ENCODE assay signal across 13 cellular contexts in genomic region chr15:40281057-40281850, GRCh38. TPM values are rescaled to one million over a fixed set of nuclear protein-coding genes. Genes with fewer than 3 reads are reported as not detected.
DNase-seq lines count a peak whose midpoint lies in the region; ATAC-seq and TF ChIP-seq lines count a peak whose summit lies in the region.
"Had no signal": no experiment of that assay in that cellular context is flagged by ENCODE, and none has a peak within 500 bp of the region (broad histone marks: within the 10 kb centered on the region; RNA-seq: fewer than 3 reads in every experiment).

No MANE protein-coding gene starts in this region.

- no peaks in the 10 kb centered on the region for H3K9me3 ChIP-seq in tibial artery
- H3K9me3 ChIP-seq: SJCRH30, uterus had no signal

- DNase-seq in activated naive CD4-positive, alpha-beta T cell treated with anti-CD3 and anti-CD28 coated beads, Interleukin-2, amount 50 U/mL, for 16 hours, result no peak
- DNase-seq in memory B cell (ENCODE audit: low spot score in 2 of 2) (no peak), tibial artery (no peak), SIG-M5 (lab: John Stamatoyannopoulos, UW) (no peak), DMS114 treated with DMSO at 0.1 percent for 48 hours (lab: John Stamatoyannopoulos, UW; ENCODE audit: unreplicated experiment) (no peak)
- DNase-seq: KBM-7, NCI-H2227 treated with DMSO at 0.1 percent for 48 hours, SJCRH30, uterus had no signal

- H3K27ac ChIP-seq in tibial artery, result no peak overlapping the region
- H3K27ac ChIP-seq: SJCRH30, uterus had no signal

- peaks cover 14% of the 10 kb centered on the region for H3K27me3 Mint-ChIP-seq in activated naive CD4-positive, alpha-beta T cell treated with anti-CD3 and anti-CD28 coated beads, Interleukin-2, amount 50 U/mL, for 24 hours
- peaks cover 13% of the 10 kb centered on the region for H3K27me3 Mint-ChIP-seq in activated T-helper 17 cell treated with anti-CD3 and anti-CD28 coated beads, Interleukin-2, amount 50 U/mL, for 72 hours
- peaks cover 14% of the 10 kb centered on the region for H3K27me3 Mint-ChIP-seq in memory B cell

- peaks cover 0 to 36% (median 28%) of the 10 kb centered on the region in 4 donors for H3K4me1 ChIP-seq in tibial artery

- H3K4me1 Mint-ChIP-seq in activated naive CD4-positive, alpha-beta T cell treated with anti-CD3 and anti-CD28 coated beads, Interleukin-2, amount 50 U/mL, for 24 hours, result no peaks in the 10 kb centered on the region
- H3K4me1 Mint-ChIP-seq in activated T-helper 17 cell treated with anti-CD3 and anti-CD28 coated beads, Interleukin-2, amount 50 U/mL, for 72 hours, result no peaks in the 10 kb centered on the region
- peaks cover 13% of the 10 kb centered on the region for H3K4me1 Mint-ChIP-seq in memory B cell

- ATAC-seq in activated T-helper 17 cell treated with anti-CD3 and anti-CD28 coated beads, Interleukin-2, amount 50 U/mL, for 72 hours (replicated peaks), result no peak
- ATAC-seq in memory B cell (ENCODE audit: low read depth) (no peak), HG03469 (IDR thresholded peaks at IDR 0.05; ENCODE audit: unreplicated experiment) (no peak)

- TF ChIP-seq CTCF in tibial artery (IDR thresholded peaks at IDR 0.05), result no peak

- intact Hi-C loops in tibial artery (cut with DNase I; ENCODE audit: low total_unique reads), result loop anchor here (10.0 kb wide), 1 partner anchor 84 kb away; no protein-coding TSS in a partner anchor

- H3K4me3 ChIP-seq in tibial artery, result peak overlapping the region; percentile 38 to 50

- peak overlapping the region; percentile 76 for H3K4me3 Mint-ChIP-seq in activated naive CD4-positive, alpha-beta T cell treated with anti-CD3 and anti-CD28 coated beads, Interleukin-2, amount 50 U/mL, for 24 hours
- peak overlapping the region; percentile 33 for H3K4me3 Mint-ChIP-seq in activated T-helper 17 cell treated with anti-CD3 and anti-CD28 coated beads, Interleukin-2, amount 50 U/mL, for 72 hours
- H3K4me3 Mint-ChIP-seq in memory B cell, result peak overlapping the region; percentile 75

- no peaks in the 10 kb centered on the region for H3K36me3 ChIP-seq in tibial artery
- H3K36me3 ChIP-seq: SJCRH30, uterus had no signal

- H3K36me3 Mint-ChIP-seq in activated naive CD4-positive, alpha-beta T cell treated with anti-CD3 and anti-CD28 coated beads, Interleukin-2, amount 50 U/mL, for 24 hours, result no peaks in the 10 kb centered on the region
- no peaks in the 10 kb centered on the region for H3K36me3 Mint-ChIP-seq in activated T-helper 17 cell treated with anti-CD3 and anti-CD28 coated beads, Interleukin-2, amount 50 U/mL, for 72 hours (ENCODE audit: low read depth)
- H3K36me3 Mint-ChIP-seq in memory B cell, result no peaks in the 10 kb centered on the region

- peaks cover 6 to 75% of the 10 kb centered on the region in 2 donors for H3K27me3 ChIP-seq in tibial artery
- H3K27me3 ChIP-seq: SJCRH30 had no signal

- no peak overlapping the region for H3K27ac Mint-ChIP-seq in activated naive CD4-positive, alpha-beta T cell treated with anti-CD3 and anti-CD28 coated beads, Interleukin-2, amount 50 U/mL, for 24 hours
- H3K27ac Mint-ChIP-seq in activated T-helper 17 cell treated with anti-CD3 and anti-CD28 coated beads, Interleukin-2, amount 50 U/mL, for 72 hours, result no peak overlapping the region
- H3K27ac Mint-ChIP-seq in memory B cell, result no peak overlapping the region

- H3K9me3 Mint-ChIP-seq in activated naive CD4-positive, alpha-beta T cell treated with anti-CD3 and anti-CD28 coated beads, Interleukin-2, amount 50 U/mL, for 24 hours, result no peaks in the 10 kb centered on the region
- no peaks in the 10 kb centered on the region for H3K9me3 Mint-ChIP-seq in activated T-helper 17 cell treated with anti-CD3 and anti-CD28 coated beads, Interleukin-2, amount 50 U/mL, for 72 hours
- H3K9me3 Mint-ChIP-seq in memory B cell, result no peaks in the 10 kb centered on the region

RNA-seq across cellular contexts. Expression of gene ANKRD63, which starts 1.6 kb away (rescaled TPM):
- total RNA-seq in activated T-helper 17 cell treated with anti-CD3 and anti-CD28 coated beads, Interleukin-2, amount 50 U/mL, for 72 hours, result not detected
- total RNA-seq: omental fat pad had no signal

RNA-seq across cellular contexts. Expression of gene PLCB2, which starts 26.5 kb away (rescaled TPM):
- 100 to 1,000 TPM; 111 to 116 TPM for total RNA-seq in activated T-helper 17 cell treated with anti-CD3 and anti-CD28 coated beads, Interleukin-2, amount 50 U/mL, for 72 hours

RNA-seq across cellular contexts. Expression of gene INAFM2, which starts 42.2 kb away (rescaled TPM):
- total RNA-seq in activated T-helper 17 cell treated with anti-CD3 and anti-CD28 coated beads, Interleukin-2, amount 50 U/mL, for 72 hours, result 10 to 100 TPM; 10.8 to 11.0 TPM

RNA-seq across cellular contexts. Expression of gene PAK6, which starts 42.4 kb away (rescaled TPM):
- total RNA-seq in activated T-helper 17 cell treated with anti-CD3 and anti-CD28 coated beads, Interleukin-2, amount 50 U/mL, for 72 hours, result 1 to 10 TPM in 1 of 2 donors, under 1 TPM in 1; 0.42 to 1.4 TPM
- total RNA-seq: SJCRH30 had no signal

RNA-seq across cellular contexts. Expression of gene CCDC9B, which starts 59.5 kb away (rescaled TPM):
- 1 to 10 TPM in 1 of 2 donors, under 1 TPM in 1; 0.78 to 2.7 TPM for total RNA-seq in activated T-helper 17 cell treated with anti-CD3 and anti-CD28 coated beads, Interleukin-2, amount 50 U/mL, for 72 hours
